1 cellular context compared by ENCODE assay signal in genomic region chr9:127763918-127764384, GRCh38.
A peak's percentile ranks its signal among the peaks of the same experiment; 100 is the strongest.
TF ChIP-seq lines count a peak whose summit lies in the region.

No MANE protein-coding gene starts in this region.

TF ChIP-seq in HEK293, 187 proteins besides CTCF, POLR2A, EP300 and RAD21 (continued from another document):
- TF ChIP-seq ZNF488 (tag by site-specific recombination; IDR thresholded peaks at IDR 0.05) (no peak), SP2 (tag by site-specific recombination; IDR thresholded peaks at IDR 0.05) (peak; percentile 14; the same call in 1 of the 2 replicates)
TF ChIP-seq in HEK293: peak in this region for 3.
